In the genomic region with DNA sequence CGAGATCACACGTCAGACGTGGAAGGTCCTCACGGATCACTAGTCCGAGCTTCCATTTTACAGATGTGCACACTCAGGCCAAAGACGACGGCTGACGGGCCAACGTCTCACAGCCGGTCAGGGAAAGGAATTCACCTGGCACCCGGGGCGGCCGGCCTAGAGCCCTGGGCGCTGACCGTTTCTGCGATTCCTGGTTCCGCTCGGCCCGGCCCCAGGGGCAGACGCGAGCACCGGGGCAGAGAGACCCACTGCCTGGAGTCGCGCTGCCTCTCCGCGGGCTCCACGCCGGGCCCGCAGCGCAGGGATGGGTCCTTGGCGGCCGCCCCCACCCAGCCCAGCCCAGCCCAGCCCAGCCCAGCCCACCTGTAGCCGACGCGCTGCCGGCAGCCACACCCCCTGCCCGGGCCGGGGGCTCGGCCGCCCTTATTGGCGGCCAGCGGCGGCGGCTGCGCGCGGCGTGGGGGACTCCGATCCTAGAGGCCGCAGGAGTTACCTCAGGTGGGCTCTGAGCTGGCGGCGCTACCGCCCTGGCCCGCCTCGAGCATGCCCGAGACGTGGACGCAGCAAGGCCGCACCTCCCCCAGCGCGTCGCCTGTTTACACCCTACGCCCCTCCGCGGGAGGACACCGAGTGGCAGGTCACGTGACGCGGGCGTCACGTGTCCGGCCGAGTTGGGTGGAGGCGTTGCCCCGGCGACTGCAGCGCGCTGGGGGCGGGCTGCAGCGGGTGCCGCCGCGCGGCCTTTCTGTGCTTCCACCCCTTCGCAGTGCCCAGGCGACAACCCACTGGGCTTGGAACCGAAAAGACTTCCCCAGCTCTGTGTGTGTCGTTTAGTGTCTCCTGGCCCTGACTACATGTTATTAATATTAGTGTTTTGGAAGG, we compare ENCODE assay signal across 8 cellular contexts.
DNase-seq lines count a peak whose midpoint lies in the region; ATAC-seq and TF ChIP-seq lines count a peak whose summit lies in the region.

No MANE protein-coding gene starts in this region.

- peak; percentile 94 for ATAC-seq in GM21825 (IDR thresholded peaks at IDR 0.05; ENCODE audit: unreplicated experiment)
- ATAC-seq in stimulated activated naive CD8-positive, alpha-beta T cell treated with anti-CD3 and anti-CD28 coated beads, Interleukin-15, amount 100 ng/mL, for 72 hours = peak; percentile 96

- H3K4me2 ChIP-seq in neural cell (ENCODE audit: low read length) = peak overlapping the region; percentile 78

- H3K27ac ChIP-seq in KOPT-K1 (ENCODE audit: low read depth, low read length, poor library complexity, severe bottlenecking) = peak overlapping the region; percentile 34
- no peak overlapping the region for H3K27ac ChIP-seq in neural cell (ENCODE audit: low read length)

- peak; percentile 68 for TF ChIP-seq EP300 in neural cell (conservative IDR thresholded peaks at IDR 0.05; ENCODE audit: poor library complexity, severe bottlenecking)

- peaks cover 5 to 7% of the 10 kb centered on the region in 2 donors for H3K9me3 Mint-ChIP-seq in stimulated activated naive CD8-positive, alpha-beta T cell treated with anti-CD3 and anti-CD28 coated beads, Interleukin-15, amount 100 ng/mL, for 72 hours

- peak overlapping the region in 1 of 2 donors; percentile 97 for H3K27ac Mint-ChIP-seq in stimulated activated naive CD8-positive, alpha-beta T cell treated with anti-CD3 and anti-CD28 coated beads, Interleukin-15, amount 100 ng/mL, for 72 hours

- no peaks in the 10 kb centered on the region for H3K9me2 ChIP-seq in neural cell (ENCODE audit: insufficient read depth, low read length)

- H3K4me3 ChIP-seq in fibroblast of villous mesenchyme (ENCODE audit: low read depth, low read length) (peak overlapping the region; percentile 76), neural cell (ENCODE audit: low read length) (peak overlapping the region; percentile 92)

- H3K4me3 Mint-ChIP-seq in stimulated activated naive CD8-positive, alpha-beta T cell treated with anti-CD3 and anti-CD28 coated beads, Interleukin-15, amount 100 ng/mL, for 72 hours = peak overlapping the region; percentile 82 to 90

- no peaks in the 10 kb centered on the region for H3F3A ChIP-seq in neural cell (ENCODE audit: insufficient read depth, low read length, poor library complexity, severe bottlenecking)

- TF ChIP-seq CTCF in fibroblast of villous mesenchyme (IDR thresholded peaks at IDR 0.05; ENCODE audit: insufficient read depth, low read depth, low read length) (no peak), neural cell (IDR thresholded peaks at IDR 0.05; ENCODE audit: poor library complexity, severe bottlenecking) (peak; percentile 33)

- peak; percentile 23 for TF ChIP-seq RAD21 in neural cell (conservative IDR thresholded peaks at IDR 0.05)

- H3K4me1 Mint-ChIP-seq in stimulated activated naive CD8-positive, alpha-beta T cell treated with anti-CD3 and anti-CD28 coated beads, Interleukin-15, amount 100 ng/mL, for 72 hours = peaks cover 41% of the 10 kb centered on the region

- peak overlapping the region; percentile 68 for H3K9ac ChIP-seq in neural cell (ENCODE audit: low read length)

- H3K9me3 ChIP-seq in KOPT-K1 (ENCODE audit: insufficient read depth, low read length, poor library complexity, severe bottlenecking) (peaks cover 5% of the 10 kb centered on the region), neural cell (ENCODE audit: low read length) (no peaks in the 10 kb centered on the region)

- DNase-seq in Daoy (ENCODE audit: low read depth) (peak; percentile 92), RKO (ENCODE audit: low spot score) (peak; percentile 96), fibroblast of villous mesenchyme (ENCODE audit: low read depth) (peak; percentile 88)
- peak; percentile 84 for DNase-seq in activated T-helper 9 cell treated with anti-CD3 and anti-CD28 coated beads, Interleukin-2, amount 50 U/mL, for 16 hours (ENCODE audit: low read depth)
- DNase-seq in stimulated activated naive CD8-positive, alpha-beta T cell treated with anti-CD3 and anti-CD28 coated beads, Interleukin-15, amount 100 ng/mL, for 72 hours = peak; percentile 92 to 93

- H3K79me2 ChIP-seq in neural cell (replicated peaks; ENCODE audit: insufficient read depth, low read length) = peaks cover 25% of the 10 kb centered on the region

- H4K20me1 ChIP-seq in neural cell (ENCODE audit: insufficient read depth) = no peaks in the 10 kb centered on the region

- H3K27me3 ChIP-seq in neural cell (ENCODE audit: insufficient read depth, low read depth, low read length) = no peaks in the 10 kb centered on the region

- peaks cover 6% of the 10 kb centered on the region for H3K27me3 Mint-ChIP-seq in stimulated activated naive CD8-positive, alpha-beta T cell treated with anti-CD3 and anti-CD28 coated beads, Interleukin-15, amount 100 ng/mL, for 72 hours

- H2AFZ ChIP-seq in neural cell (ENCODE audit: low read depth, low read length) = peak overlapping the region; percentile 11

- no peaks in the 10 kb centered on the region for H3K36me3 ChIP-seq in KOPT-K1 (ENCODE audit: insufficient read depth, low read length)
- no peaks in the 10 kb centered on the region for H3K36me3 ChIP-seq in neural cell (ENCODE audit: insufficient read depth, low read length)

TF ChIP-seq in neural cell, 6 proteins besides CTCF, POLR2A, EP300 and RAD21:
- TF ChIP-seq, protein P1, sequence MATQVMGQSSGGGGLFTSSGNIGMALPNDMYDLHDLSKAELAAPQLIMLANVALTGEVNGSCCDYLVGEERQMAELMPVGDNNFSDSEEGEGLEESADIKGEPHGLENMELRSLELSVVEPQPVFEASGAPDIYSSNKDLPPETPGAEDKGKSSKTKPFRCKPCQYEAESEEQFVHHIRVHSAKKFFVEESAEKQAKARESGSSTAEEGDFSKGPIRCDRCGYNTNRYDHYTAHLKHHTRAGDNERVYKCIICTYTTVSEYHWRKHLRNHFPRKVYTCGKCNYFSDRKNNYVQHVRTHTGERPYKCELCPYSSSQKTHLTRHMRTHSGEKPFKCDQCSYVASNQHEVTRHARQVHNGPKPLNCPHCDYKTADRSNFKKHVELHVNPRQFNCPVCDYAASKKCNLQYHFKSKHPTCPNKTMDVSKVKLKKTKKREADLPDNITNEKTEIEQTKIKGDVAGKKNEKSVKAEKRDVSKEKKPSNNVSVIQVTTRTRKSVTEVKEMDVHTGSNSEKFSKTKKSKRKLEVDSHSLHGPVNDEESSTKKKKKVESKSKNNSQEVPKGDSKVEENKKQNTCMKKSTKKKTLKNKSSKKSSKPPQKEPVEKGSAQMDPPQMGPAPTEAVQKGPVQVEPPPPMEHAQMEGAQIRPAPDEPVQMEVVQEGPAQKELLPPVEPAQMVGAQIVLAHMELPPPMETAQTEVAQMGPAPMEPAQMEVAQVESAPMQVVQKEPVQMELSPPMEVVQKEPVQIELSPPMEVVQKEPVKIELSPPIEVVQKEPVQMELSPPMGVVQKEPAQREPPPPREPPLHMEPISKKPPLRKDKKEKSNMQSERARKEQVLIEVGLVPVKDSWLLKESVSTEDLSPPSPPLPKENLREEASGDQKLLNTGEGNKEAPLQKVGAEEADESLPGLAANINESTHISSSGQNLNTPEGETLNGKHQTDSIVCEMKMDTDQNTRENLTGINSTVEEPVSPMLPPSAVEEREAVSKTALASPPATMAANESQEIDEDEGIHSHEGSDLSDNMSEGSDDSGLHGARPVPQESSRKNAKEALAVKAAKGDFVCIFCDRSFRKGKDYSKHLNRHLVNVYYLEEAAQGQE (IDR thresholded peaks at IDR 0.05; ENCODE audit: borderline replicate concordance) = peak; percentile 14
- peak; percentile 86 for TF ChIP-seq POLR2AphosphoS5 (IDR thresholded peaks at IDR 0.05)
- TF ChIP-seq SMC3 (conservative IDR thresholded peaks at IDR 0.05; ENCODE audit: poor library complexity) = peak; percentile 49
- peak; percentile 83 for TF ChIP-seq MXI1 (conservative IDR thresholded peaks at IDR 0.05; ENCODE audit: poor library complexity, severe bottlenecking)
- peak; percentile 42 for TF ChIP-seq TAF1 (IDR thresholded peaks at IDR 0.05; ENCODE audit: low read depth)
- no peak for TF ChIP-seq EZH2 (IDR thresholded peaks at IDR 0.05; ENCODE audit: borderline replicate concordance, insufficient read depth, low read length, poor library complexity, severe bottlenecking)
